32 cellular contexts compared by ENCODE assay signal in the genomic region with DNA sequence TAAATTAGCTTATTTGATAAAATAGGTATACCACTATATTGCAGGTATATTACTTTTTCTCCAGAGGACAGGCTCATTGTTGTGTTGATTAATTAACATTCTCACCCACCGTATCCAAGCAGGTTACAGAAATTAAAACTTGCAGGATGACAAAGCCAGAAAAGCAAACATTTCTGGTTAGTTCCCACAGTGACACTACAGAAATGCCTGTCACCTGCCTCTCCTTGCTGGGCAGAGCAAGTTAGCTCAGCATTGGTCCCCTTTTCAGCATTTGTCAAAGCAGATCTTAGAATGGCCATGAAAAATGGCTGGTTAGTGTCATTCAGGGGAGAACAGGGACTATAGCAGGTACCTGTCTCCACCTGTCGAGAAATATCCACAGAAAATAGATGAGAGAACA. TPM values are rescaled to one million over a fixed set of nuclear protein-coding genes. Genes with fewer than 3 reads are reported as not detected.
"Had no signal": no experiment of that assay in that cellular context is flagged by ENCODE, and none has a peak within 500 bp of the region (broad histone marks: within the 10 kb centered on the region; RNA-seq: fewer than 3 reads in every experiment).

No MANE protein-coding gene starts in this region.

- H3K4me1 Mint-ChIP-seq: activated T-helper 17 cell treated with anti-CD3 and anti-CD28 coated beads, Interleukin-2, amount 50 U/mL, for 72 hours; central memory CD8-positive, alpha-beta T cell had no signal

- H3K27me3 ChIP-seq: brain microvascular endothelial cell, esophagus muscularis mucosa, foreskin keratinocyte, gastrocnemius medialis, heart left ventricle had no signal

- H3K4me1 ChIP-seq: esophagus muscularis mucosa, foreskin keratinocyte, gastrocnemius medialis, heart left ventricle had no signal

- H3K4me3 Mint-ChIP-seq: activated CD8-positive, alpha-beta T cell treated with anti-CD3 and anti-CD28 coated beads for 36 hours; activated naive CD8-positive, alpha-beta T cell; activated T-cell treated with anti-CD3 and anti-CD28 coated beads, Interleukin-2, amount 50 U/mL, for 4 hours; activated T-helper 17 cell treated with anti-CD3 and anti-CD28 coated beads, Interleukin-2, amount 50 U/mL, for 72 hours; central memory CD8-positive, alpha-beta T cell; effector memory CD8-positive, alpha-beta T cell had no signal

- H3K27ac ChIP-seq: brain microvascular endothelial cell, esophagus muscularis mucosa, foreskin keratinocyte, gastrocnemius medialis, heart left ventricle had no signal

- H3K4me3 ChIP-seq: esophagus muscularis mucosa, gastrocnemius medialis, heart left ventricle had no signal

- H3K9me3 ChIP-seq: esophagus muscularis mucosa, gastrocnemius medialis had no signal

- H3K9me3 Mint-ChIP-seq: activated CD8-positive, alpha-beta T cell treated with anti-CD3 and anti-CD28 coated beads for 36 hours; activated T-cell treated with anti-CD3 and anti-CD28 coated beads, Interleukin-2, amount 50 U/mL, for 4 hours; activated T-helper 17 cell treated with anti-CD3 and anti-CD28 coated beads, Interleukin-2, amount 50 U/mL, for 72 hours; central memory CD8-positive, alpha-beta T cell; effector memory CD8-positive, alpha-beta T cell had no signal

- ATAC-seq: activated CD8-positive, alpha-beta T cell treated with anti-CD3 and anti-CD28 coated beads for 36 hours; activated T-cell treated with anti-CD3 and anti-CD28 coated beads, Interleukin-2, amount 50 U/mL, for 4 hours; activated T-helper 17 cell treated with anti-CD3 and anti-CD28 coated beads, Interleukin-2, amount 50 U/mL, for 72 hours; effector memory CD8-positive, alpha-beta T cell; foreskin keratinocyte; gastrocnemius medialis; heart left ventricle had no signal

- H3K27ac Mint-ChIP-seq: activated CD8-positive, alpha-beta T cell treated with anti-CD3 and anti-CD28 coated beads for 36 hours; activated naive CD8-positive, alpha-beta T cell; activated T-helper 17 cell treated with anti-CD3 and anti-CD28 coated beads, Interleukin-2, amount 50 U/mL, for 72 hours; effector memory CD8-positive, alpha-beta T cell had no signal

- DNase-seq: activated CD4-positive, alpha-beta T cell treated with anti-CD3 and anti-CD28 coated beads for 1 hour; activated CD4-positive, alpha-beta T cell treated with anti-CD3 and anti-CD28 coated beads for 48 hours; activated CD4-positive, alpha-beta T cell treated with anti-CD3 and anti-CD28 coated beads, Interleukin-2, amount 50 U/mL, for 1 hour; activated CD4-positive, alpha-beta T cell treated with anti-CD3 and anti-CD28 coated beads, Interleukin-2, amount 50 U/mL, for 48 hours; activated CD8-positive, alpha-beta memory T cell treated with anti-CD3 and anti-CD28 coated beads for 24 hours; activated CD8-positive, alpha-beta T cell treated with anti-CD3 and anti-CD28 coated beads for 36 hours; activated effector memory CD4-positive, alpha-beta T cell treated with Interleukin-2 at 50 U/mL for 16 hours; activated gamma-delta T cell treated with Interleukin-2 at 50 U/mL for 16 hours; activated naive CD4-positive, alpha-beta T cell treated with anti-CD3 and anti-CD28 coated beads, Interleukin-2, amount 50 U/mL, for 16 hours; activated naive CD4-positive, alpha-beta T cell treated with Interleukin-2 at 50 U/mL for 16 hours; activated T-cell treated with anti-CD3 and anti-CD28 coated beads, Interleukin-2, amount 50 U/mL, for 4 hours; amniotic stem cell; anterior cingulate cortex; brain microvascular endothelial cell; cortex of kidney; dermis blood vessel endothelial cell; effector CD4-positive, alpha-beta T cell; effector memory CD8-positive, alpha-beta T cell; erythroblast; foreskin keratinocyte; gastrocnemius medialis; glutamatergic neuron; heart left ventricle; T-helper 2 cell had no signal

- H3K36me3 ChIP-seq: brain microvascular endothelial cell, esophagus muscularis mucosa, gastrocnemius medialis, heart left ventricle had no signal

- H3K36me3 Mint-ChIP-seq: activated naive CD8-positive, alpha-beta T cell had no signal

- FAIRE-seq: astrocyte, bronchial epithelial cell, colon had no signal

- H3K27me3 Mint-ChIP-seq: activated CD8-positive, alpha-beta T cell treated with anti-CD3 and anti-CD28 coated beads for 36 hours; activated naive CD8-positive, alpha-beta T cell; activated T-helper 17 cell treated with anti-CD3 and anti-CD28 coated beads, Interleukin-2, amount 50 U/mL, for 72 hours; central memory CD8-positive, alpha-beta T cell; effector memory CD8-positive, alpha-beta T cell had no signal

RNA-seq across cellular contexts. Expression of gene RMST, which starts 38.8 kb away (rescaled TPM):
- total RNA-seq: activated CD8-positive, alpha-beta T cell treated with anti-CD3 and anti-CD28 coated beads for 36 hours; activated T-cell treated with anti-CD3 and anti-CD28 coated beads, Interleukin-2, amount 50 U/mL, for 4 hours; activated T-helper 17 cell treated with anti-CD3 and anti-CD28 coated beads, Interleukin-2, amount 50 U/mL, for 72 hours; bronchial epithelial cell; chondrocyte; dermis blood vessel endothelial cell; foreskin keratinocyte had no signal
- polyA plus RNA-seq: foreskin keratinocyte had no signal
